In the genomic region with DNA sequence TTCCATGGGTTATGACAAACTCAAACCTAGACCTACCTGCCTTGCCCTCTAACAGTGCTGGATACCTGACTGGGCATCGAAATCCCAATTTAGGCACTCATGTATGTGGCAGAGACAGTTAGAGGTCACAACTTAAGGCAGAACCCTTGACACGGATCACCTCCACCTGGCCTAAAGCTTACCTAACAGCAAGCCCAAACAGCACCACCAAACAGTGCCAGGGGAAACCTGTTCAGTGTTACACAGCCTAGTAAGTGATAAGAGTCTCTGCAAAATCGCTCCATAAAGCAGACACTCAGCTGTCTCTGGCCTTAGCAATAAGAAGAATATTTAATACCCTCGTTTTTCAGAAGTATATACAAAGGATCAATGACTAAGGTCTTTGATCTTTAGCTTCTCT, we compare ENCODE assay signal across 29 cellular contexts.
"Had no signal": no experiment of that assay in that cellular context is flagged by ENCODE, and none has a peak within 500 bp of the region (broad histone marks: within the 10 kb centered on the region; RNA-seq: fewer than 3 reads in every experiment).

No MANE protein-coding gene starts in this region.

- H3K27ac ChIP-seq: breast epithelium, coronary artery, left ventricle myocardium inferior, tibial artery, uterus, WERI-Rb-1 had no signal

- H3K4me1 ChIP-seq: breast epithelium had no signal

- H3K4me2 ChIP-seq: smooth muscle cell had no signal

- DNase-seq: activated CD4-positive, alpha-beta T cell treated with anti-CD3 and anti-CD28 coated beads for 48 hours; activated CD4-positive, alpha-beta T cell treated with anti-CD3 and anti-CD28 coated beads, Interleukin-2, amount 50 U/mL, for 48 hours; activated CD8-positive, alpha-beta memory T cell treated with anti-CD3 and anti-CD28 coated beads for 24 hours; activated effector memory CD4-positive, alpha-beta T cell treated with anti-CD3 and anti-CD28 coated beads, Interleukin-2, amount 50 U/mL, for 16 hours; activated naive CD4-positive, alpha-beta T cell treated with anti-CD3 and anti-CD28 coated beads for 36 hours; activated T-cell treated with anti-CD3 and anti-CD28 coated beads, Interleukin-2, amount 50 U/mL, for 1 hour; amniotic stem cell; foreskin fibroblast; head of caudate nucleus; hypothalamus; immature natural killer cell; left ventricle myocardium inferior; mucosa of descending colon; stimulated activated CD4-positive, alpha-beta T cell treated with anti-CD3 and anti-CD28 coated beads, Interleukin-1b, Interleukin-23, amount 100 ng/mL, for 48 hours; stimulated activated CD4-positive, alpha-beta T cell treated with anti-CD3 and anti-CD28 coated beads, Interleukin-4, amount 100 ng/mL, for 4 hours; stimulated activated CD8-positive, alpha-beta memory T cell treated with anti-CD3 and anti-CD28 coated beads, Interleukin-4, amount 100 ng/mL, for 48 hours; stimulated activated naive CD8-positive, alpha-beta T cell treated with anti-CD3 and anti-CD28 coated beads, Interleukin-15, amount 100 ng/mL, for 72 hours; substantia nigra; T-helper 1 cell; tibial artery; uterus; WERI-Rb-1 had no signal

- H3K27me3 ChIP-seq: breast epithelium, tibial artery, uterus had no signal

- H3K4me3 ChIP-seq: breast epithelium, coronary artery, left ventricle myocardium inferior, mucosa of descending colon, smooth muscle cell, tibial artery, uterus had no signal

- H3K36me3 ChIP-seq: breast epithelium, left ventricle myocardium inferior, tibial artery, uterus, WERI-Rb-1 had no signal

- H3K9me3 ChIP-seq: breast epithelium, left ventricle myocardium inferior, mucosa of descending colon, tibial artery, uterus had no signal

- ATAC-seq: activated CD4-positive, CD25-positive, alpha-beta regulatory T cell treated with anti-CD3 and anti-CD28 coated beads, Interleukin-2, amount 50 U/mL, for 24 hours; esophagus mucosa; mucosa of descending colon; natural killer cell treated with Interleukin-12 subunit alpha and Interleukin-12 subunit beta and Interleukin-15 and Interleukin-18, amount 100 ng/mL, for 72 hours; stimulated activated memory B cell treated with anti-CD40 and anti-IgM and Interleukin-4, amounts not matched to agents 10 μg/mL and 1 μg/mL and 100 μg/mL, for 72 hours; stimulated activated naive CD8-positive, alpha-beta T cell treated with anti-CD3 and anti-CD28 coated beads, Interleukin-15, amount 100 ng/mL, for 72 hours had no signal
